Comparison of ENCODE assay signal across 2 cellular contexts in the genomic region with DNA sequence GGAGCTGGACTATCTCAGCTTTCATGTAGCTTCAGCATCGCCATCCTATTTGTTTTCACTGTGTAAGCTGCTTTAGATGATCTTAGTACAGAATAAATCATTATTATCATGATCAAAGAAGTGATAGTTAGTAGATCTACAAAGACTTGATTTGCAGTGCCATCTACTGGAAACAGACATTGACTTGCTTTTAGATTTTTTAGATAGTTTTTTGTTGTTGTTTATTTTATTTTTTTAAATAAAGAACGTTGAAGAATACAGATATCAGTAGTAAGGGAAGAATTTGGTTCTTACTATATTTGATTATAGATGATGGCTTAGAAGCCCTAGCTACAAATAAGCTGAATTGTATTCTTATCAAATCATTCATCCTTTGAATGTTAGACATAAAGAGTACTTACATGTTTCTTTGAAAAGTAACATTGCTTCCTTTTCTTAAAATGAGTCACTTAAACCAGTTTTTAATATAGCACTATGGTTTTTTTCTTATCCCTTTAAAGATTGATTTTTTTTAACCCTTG.
TF ChIP-seq lines count a peak whose summit lies in the region.

No MANE protein-coding gene starts in this region.

TF ChIP-seq in SK-N-SH, 30 proteins besides CTCF, POLR2A, EP300 and RAD21 (continued from another document):
- TF ChIP-seq, protein P1, sequence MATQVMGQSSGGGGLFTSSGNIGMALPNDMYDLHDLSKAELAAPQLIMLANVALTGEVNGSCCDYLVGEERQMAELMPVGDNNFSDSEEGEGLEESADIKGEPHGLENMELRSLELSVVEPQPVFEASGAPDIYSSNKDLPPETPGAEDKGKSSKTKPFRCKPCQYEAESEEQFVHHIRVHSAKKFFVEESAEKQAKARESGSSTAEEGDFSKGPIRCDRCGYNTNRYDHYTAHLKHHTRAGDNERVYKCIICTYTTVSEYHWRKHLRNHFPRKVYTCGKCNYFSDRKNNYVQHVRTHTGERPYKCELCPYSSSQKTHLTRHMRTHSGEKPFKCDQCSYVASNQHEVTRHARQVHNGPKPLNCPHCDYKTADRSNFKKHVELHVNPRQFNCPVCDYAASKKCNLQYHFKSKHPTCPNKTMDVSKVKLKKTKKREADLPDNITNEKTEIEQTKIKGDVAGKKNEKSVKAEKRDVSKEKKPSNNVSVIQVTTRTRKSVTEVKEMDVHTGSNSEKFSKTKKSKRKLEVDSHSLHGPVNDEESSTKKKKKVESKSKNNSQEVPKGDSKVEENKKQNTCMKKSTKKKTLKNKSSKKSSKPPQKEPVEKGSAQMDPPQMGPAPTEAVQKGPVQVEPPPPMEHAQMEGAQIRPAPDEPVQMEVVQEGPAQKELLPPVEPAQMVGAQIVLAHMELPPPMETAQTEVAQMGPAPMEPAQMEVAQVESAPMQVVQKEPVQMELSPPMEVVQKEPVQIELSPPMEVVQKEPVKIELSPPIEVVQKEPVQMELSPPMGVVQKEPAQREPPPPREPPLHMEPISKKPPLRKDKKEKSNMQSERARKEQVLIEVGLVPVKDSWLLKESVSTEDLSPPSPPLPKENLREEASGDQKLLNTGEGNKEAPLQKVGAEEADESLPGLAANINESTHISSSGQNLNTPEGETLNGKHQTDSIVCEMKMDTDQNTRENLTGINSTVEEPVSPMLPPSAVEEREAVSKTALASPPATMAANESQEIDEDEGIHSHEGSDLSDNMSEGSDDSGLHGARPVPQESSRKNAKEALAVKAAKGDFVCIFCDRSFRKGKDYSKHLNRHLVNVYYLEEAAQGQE (IDR thresholded peaks at IDR 0.05; ENCODE audit: low read depth, low read length) = no peak
- TF ChIP-seq SMC3 (IDR thresholded peaks at IDR 0.05; ENCODE audit: low read depth, low read length) (peak; percentile 40), MXI1 (IDR thresholded peaks at IDR 0.05; ENCODE audit: low read depth, low read length) (no peak), NFIC (IDR thresholded peaks at IDR 0.05; ENCODE audit: borderline replicate concordance) (no peak)
TF ChIP-seq in SK-N-SH: peak in this region for 2.

TF ChIP-seq in SK-N-SH treated with all-trans-retinoic acid at 6 μM for 48 hours, 23 proteins besides CTCF, POLR2A, EP300 and RAD21 (continued from another document):
- TF ChIP-seq, protein P2, sequence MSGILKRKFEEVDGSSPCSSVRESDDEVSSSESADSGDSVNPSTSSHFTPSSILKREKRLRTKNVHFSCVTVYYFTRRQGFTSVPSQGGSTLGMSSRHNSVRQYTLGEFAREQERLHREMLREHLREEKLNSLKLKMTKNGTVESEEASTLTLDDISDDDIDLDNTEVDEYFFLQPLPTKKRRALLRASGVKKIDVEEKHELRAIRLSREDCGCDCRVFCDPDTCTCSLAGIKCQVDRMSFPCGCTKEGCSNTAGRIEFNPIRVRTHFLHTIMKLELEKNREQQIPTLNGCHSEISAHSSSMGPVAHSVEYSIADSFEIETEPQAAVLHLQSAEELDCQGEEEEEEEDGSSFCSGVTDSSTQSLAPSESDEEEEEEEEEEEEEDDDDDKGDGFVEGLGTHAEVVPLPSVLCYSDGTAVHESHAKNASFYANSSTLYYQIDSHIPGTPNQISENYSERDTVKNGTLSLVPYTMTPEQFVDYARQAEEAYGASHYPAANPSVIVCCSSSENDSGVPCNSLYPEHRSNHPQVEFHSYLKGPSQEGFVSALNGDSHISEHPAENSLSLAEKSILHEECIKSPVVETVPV (CRISPR knock-in tag; IDR thresholded peaks at IDR 0.05) = no peak
- TF ChIP-seq, protein P3, sequence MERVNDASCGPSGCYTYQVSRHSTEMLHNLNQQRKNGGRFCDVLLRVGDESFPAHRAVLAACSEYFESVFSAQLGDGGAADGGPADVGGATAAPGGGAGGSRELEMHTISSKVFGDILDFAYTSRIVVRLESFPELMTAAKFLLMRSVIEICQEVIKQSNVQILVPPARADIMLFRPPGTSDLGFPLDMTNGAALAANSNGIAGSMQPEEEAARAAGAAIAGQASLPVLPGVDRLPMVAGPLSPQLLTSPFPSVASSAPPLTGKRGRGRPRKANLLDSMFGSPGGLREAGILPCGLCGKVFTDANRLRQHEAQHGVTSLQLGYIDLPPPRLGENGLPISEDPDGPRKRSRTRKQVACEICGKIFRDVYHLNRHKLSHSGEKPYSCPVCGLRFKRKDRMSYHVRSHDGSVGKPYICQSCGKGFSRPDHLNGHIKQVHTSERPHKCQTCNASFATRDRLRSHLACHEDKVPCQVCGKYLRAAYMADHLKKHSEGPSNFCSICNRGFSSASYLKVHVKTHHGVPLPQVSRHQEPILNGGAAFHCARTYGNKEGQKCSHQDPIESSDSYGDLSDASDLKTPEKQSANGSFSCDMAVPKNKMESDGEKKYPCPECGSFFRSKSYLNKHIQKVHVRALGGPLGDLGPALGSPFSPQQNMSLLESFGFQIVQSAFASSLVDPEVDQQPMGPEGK (CRISPR knock-in tag; IDR thresholded peaks at IDR 0.05; ENCODE audit: borderline replicate concordance) = no peak
- TF ChIP-seq PPARA (CRISPR knock-in tag; IDR thresholded peaks at IDR 0.05; ENCODE audit: borderline replicate concordance) (no peak), ISL1 (CRISPR knock-in tag; IDR thresholded peaks at IDR 0.05) (no peak), ZFP3 (CRISPR knock-in tag; IDR thresholded peaks at IDR 0.05) (no peak), ZNF8 (CRISPR knock-in tag; IDR thresholded peaks at IDR 0.05) (no peak), GLIS3 (CRISPR knock-in tag; IDR thresholded peaks at IDR 0.05) (no peak), ZNF70 (CRISPR knock-in tag; IDR thresholded peaks at IDR 0.05) (no peak), TCF4 (CRISPR knock-in tag; IDR thresholded peaks at IDR 0.05; ENCODE audit: borderline replicate concordance) (no peak), CSDC2 (CRISPR knock-in tag; IDR thresholded peaks at IDR 0.05) (no peak), ESRRG (CRISPR knock-in tag; IDR thresholded peaks at IDR 0.05) (no peak), SNAI2 (CRISPR knock-in tag; IDR thresholded peaks at IDR 0.05) (no peak), RARB (CRISPR knock-in tag; IDR thresholded peaks at IDR 0.05) (no peak)
- TF ChIP-seq, protein P4, sequence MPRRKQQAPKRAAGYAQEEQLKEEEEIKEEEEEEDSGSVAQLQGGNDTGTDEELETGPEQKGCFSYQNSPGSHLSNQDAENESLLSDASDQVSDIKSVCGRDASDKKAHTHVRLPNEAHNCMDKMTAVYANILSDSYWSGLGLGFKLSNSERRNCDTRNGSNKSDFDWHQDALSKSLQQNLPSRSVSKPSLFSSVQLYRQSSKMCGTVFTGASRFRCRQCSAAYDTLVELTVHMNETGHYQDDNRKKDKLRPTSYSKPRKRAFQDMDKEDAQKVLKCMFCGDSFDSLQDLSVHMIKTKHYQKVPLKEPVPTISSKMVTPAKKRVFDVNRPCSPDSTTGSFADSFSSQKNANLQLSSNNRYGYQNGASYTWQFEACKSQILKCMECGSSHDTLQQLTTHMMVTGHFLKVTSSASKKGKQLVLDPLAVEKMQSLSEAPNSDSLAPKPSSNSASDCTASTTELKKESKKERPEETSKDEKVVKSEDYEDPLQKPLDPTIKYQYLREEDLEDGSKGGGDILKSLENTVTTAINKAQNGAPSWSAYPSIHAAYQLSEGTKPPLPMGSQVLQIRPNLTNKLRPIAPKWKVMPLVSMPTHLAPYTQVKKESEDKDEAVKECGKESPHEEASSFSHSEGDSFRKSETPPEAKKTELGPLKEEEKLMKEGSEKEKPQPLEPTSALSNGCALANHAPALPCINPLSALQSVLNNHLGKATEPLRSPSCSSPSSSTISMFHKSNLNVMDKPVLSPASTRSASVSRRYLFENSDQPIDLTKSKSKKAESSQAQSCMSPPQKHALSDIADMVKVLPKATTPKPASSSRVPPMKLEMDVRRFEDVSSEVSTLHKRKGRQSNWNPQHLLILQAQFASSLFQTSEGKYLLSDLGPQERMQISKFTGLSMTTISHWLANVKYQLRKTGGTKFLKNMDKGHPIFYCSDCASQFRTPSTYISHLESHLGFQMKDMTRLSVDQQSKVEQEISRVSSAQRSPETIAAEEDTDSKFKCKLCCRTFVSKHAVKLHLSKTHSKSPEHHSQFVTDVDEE (CRISPR knock-in tag; IDR thresholded peaks at IDR 0.05) = no peak
